Comparison of ENCODE assay signal across 21 cellular contexts in the genomic region with DNA sequence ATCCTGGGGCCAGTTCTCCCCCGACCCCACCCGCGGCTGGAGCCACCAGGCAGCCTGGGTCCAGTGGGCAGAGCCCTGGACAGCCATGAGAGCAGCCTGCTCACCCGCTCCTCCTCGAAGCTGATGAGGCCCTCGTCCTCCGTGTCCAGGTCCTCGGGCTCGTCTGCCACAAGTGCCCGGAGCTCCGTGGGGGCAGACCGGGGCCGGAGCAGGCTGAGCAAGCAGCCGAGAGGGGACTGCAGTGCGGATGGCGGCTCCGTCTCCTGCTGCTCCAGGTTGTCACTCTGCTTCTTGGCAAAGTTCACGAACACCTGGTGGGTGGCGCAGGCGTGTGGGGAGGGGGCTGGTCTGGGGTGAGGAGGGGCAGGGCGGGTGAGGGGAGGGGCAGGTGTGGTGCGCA. TPM values are rescaled to one million over a fixed set of nuclear protein-coding genes. Genes with fewer than 3 reads are reported as not detected.
DNase-seq lines count a peak whose midpoint lies in the region; ATAC-seq and TF ChIP-seq lines count a peak whose summit lies in the region.
"Had no signal": no experiment of that assay in that cellular context is flagged by ENCODE, and none has a peak within 500 bp of the region (broad histone marks: within the 10 kb centered on the region; RNA-seq: fewer than 3 reads in every experiment).

No MANE protein-coding gene starts in this region.

- H3K36me3 Mint-ChIP-seq in natural killer cell treated with Interleukin-12 subunit alpha and Interleukin-12 subunit beta and Interleukin-15 and Interleukin-18, amount 100 ng/mL, for 72 hours = no peaks in the 10 kb centered on the region
- H3K36me3 Mint-ChIP-seq in natural killer cell = no peaks in the 10 kb centered on the region
- H3K36me3 Mint-ChIP-seq: CD4-positive, CD25-positive, alpha-beta regulatory T cell; IgD-negative memory B cell had no signal

- H3K4me1 Mint-ChIP-seq in natural killer cell treated with Interleukin-12 subunit alpha and Interleukin-12 subunit beta and Interleukin-15 and Interleukin-18, amount 100 ng/mL, for 72 hours (ENCODE audit: low read depth in 2 of 2) = peaks cover 16 to 18% of the 10 kb centered on the region in 2 donors
- H3K4me1 Mint-ChIP-seq in natural killer cell = peaks cover 15 to 22% of the 10 kb centered on the region in 2 donors
- H3K4me1 Mint-ChIP-seq: H9, IgD-negative memory B cell had no signal

- DNase-seq in natural killer cell treated with Interleukin-12 subunit alpha and Interleukin-12 subunit beta and Interleukin-15 and Interleukin-18, amount 100 ng/mL, for 72 hours (ENCODE audit: low spot score) = peak; percentile 59
- DNase-seq in natural killer cell = no peak
- no peak for DNase-seq in caudate nucleus (lab: John Stamatoyannopoulos, UW)
- no peak for DNase-seq in substantia nigra (lab: John Stamatoyannopoulos, UW)
- no peak for DNase-seq in NCI-H82 (lab: John Stamatoyannopoulos, UW)
- DNase-seq: 8988T; CD4-positive, CD25-positive, alpha-beta regulatory T cell; CD8-positive, alpha-beta memory T cell; COR-L47; DMS 273 treated with DMSO at 0.1 percent for 48 hours; DMS53; DND-41; EL; H9 had no signal

- intact Hi-C loops in natural killer cell (cut with micrococcal nuclease) = no loop called here

- H3K27me3 Mint-ChIP-seq in natural killer cell treated with Interleukin-12 subunit alpha and Interleukin-12 subunit beta and Interleukin-15 and Interleukin-18, amount 100 ng/mL, for 72 hours = no peaks in the 10 kb centered on the region
- H3K27me3 Mint-ChIP-seq in natural killer cell (ENCODE audit: low read depth in 2 of 2) = no peaks in the 10 kb centered on the region
- H3K27me3 Mint-ChIP-seq: CD4-positive, CD25-positive, alpha-beta regulatory T cell; CD8-positive, alpha-beta memory T cell had no signal

- H3K4me3 Mint-ChIP-seq in natural killer cell treated with Interleukin-12 subunit alpha and Interleukin-12 subunit beta and Interleukin-15 and Interleukin-18, amount 100 ng/mL, for 72 hours = no peak overlapping the region
- H3K4me3 Mint-ChIP-seq in natural killer cell = no peak overlapping the region
- H3K4me3 Mint-ChIP-seq: CD4-positive, CD25-positive, alpha-beta regulatory T cell; CD8-positive, alpha-beta memory T cell; H9; IgD-negative memory B cell had no signal

- no peak for TF ChIP-seq CTCF in natural killer cell (IDR thresholded peaks at IDR 0.05)

- H3K27ac ChIP-seq in caudate nucleus (ENCODE audit: low read depth, low read length) (peak overlapping the region; percentile 52), substantia nigra (ENCODE audit: low read depth, low read length, poor library complexity, severe bottlenecking) (peak overlapping the region; percentile 55)

- H3K9me3 Mint-ChIP-seq in natural killer cell treated with Interleukin-12 subunit alpha and Interleukin-12 subunit beta and Interleukin-15 and Interleukin-18, amount 100 ng/mL, for 72 hours = no peaks in the 10 kb centered on the region
- H3K9me3 Mint-ChIP-seq in natural killer cell = no peaks in the 10 kb centered on the region
- H3K9me3 Mint-ChIP-seq: CD4-positive, CD25-positive, alpha-beta regulatory T cell; CD8-positive, alpha-beta memory T cell had no signal

- ATAC-seq in natural killer cell treated with Interleukin-12 subunit alpha and Interleukin-12 subunit beta and Interleukin-15 and Interleukin-18, amount 100 ng/mL, for 72 hours = no peak
- ATAC-seq in natural killer cell = no peak
- no peak for ATAC-seq in HG02970 (IDR thresholded peaks at IDR 0.05; ENCODE audit: low FRiP score, unreplicated experiment)
- ATAC-seq in HG03139 (IDR thresholded peaks at IDR 0.05; ENCODE audit: unreplicated experiment) = no peak

- no peak overlapping the region for H3K27ac Mint-ChIP-seq in natural killer cell treated with Interleukin-12 subunit alpha and Interleukin-12 subunit beta and Interleukin-15 and Interleukin-18, amount 100 ng/mL, for 72 hours
- no peak overlapping the region for H3K27ac Mint-ChIP-seq in natural killer cell
- H3K27ac Mint-ChIP-seq: CD4-positive, CD25-positive, alpha-beta regulatory T cell; CD8-positive, alpha-beta memory T cell; H9; IgD-negative memory B cell had no signal

RNA-seq across cellular contexts. Expression of gene CLIC3, which starts 11.9 kb away (rescaled TPM):
- 10 to 100 TPM in 1 of 2 donors, 1 to 10 TPM in 1; 4.3 to 38.2 TPM for total RNA-seq in natural killer cell treated with Interleukin-12 subunit alpha and Interleukin-12 subunit beta and Interleukin-15 and Interleukin-18, amount 100 ng/mL, for 72 hours
- total RNA-seq in natural killer cell = 100 to 1,000 TPM; 144 to 286 (median 161) TPM
- total RNA-seq: A673, H1 had no signal

RNA-seq across cellular contexts. Expression of gene PAXX, which starts 16.1 kb away (rescaled TPM):
- total RNA-seq in natural killer cell treated with Interleukin-12 subunit alpha and Interleukin-12 subunit beta and Interleukin-15 and Interleukin-18, amount 100 ng/mL, for 72 hours = 100 to 1,000 TPM in 1 of 2 donors, 10 to 100 TPM in 1; 64.0 to 118 TPM
- 100 to 1,000 TPM; 161 to 188 (median 161) TPM for total RNA-seq in natural killer cell

RNA-seq across cellular contexts. Expression of gene ABCA2, which starts 19.7 kb away (rescaled TPM):
- 100 to 1,000 TPM in 1 of 2 donors, 10 to 100 TPM in 1; 77.6 to 109 TPM for total RNA-seq in natural killer cell treated with Interleukin-12 subunit alpha and Interleukin-12 subunit beta and Interleukin-15 and Interleukin-18, amount 100 ng/mL, for 72 hours
- total RNA-seq in natural killer cell = 100 to 1,000 TPM; 356 to 416 (median 357) TPM

RNA-seq across cellular contexts. Expression of gene FUT7, which starts 23.6 kb away (rescaled TPM):
- 10 to 100 TPM; 10.0 to 17.8 TPM for total RNA-seq in natural killer cell treated with Interleukin-12 subunit alpha and Interleukin-12 subunit beta and Interleukin-15 and Interleukin-18, amount 100 ng/mL, for 72 hours
- total RNA-seq in natural killer cell = 1 to 10 TPM in 2 of 3 donors, under 1 TPM in 1; 0.99 to 5.1 (median 3.9) TPM
- total RNA-seq: A673, G401, H1, H9, HepG2 had no signal

RNA-seq across cellular contexts. Expression of gene LCNL1, which starts 25.5 kb away (rescaled TPM):
- total RNA-seq in natural killer cell treated with Interleukin-12 subunit alpha and Interleukin-12 subunit beta and Interleukin-15 and Interleukin-18, amount 100 ng/mL, for 72 hours = under 1 TPM in 1 of 2 donors, not detected in 1; 0.21 TPM
- 1 to 10 TPM; 4.9 to 8.4 (median 8.2) TPM for total RNA-seq in natural killer cell
- total RNA-seq: A673; CD4-positive, CD25-positive, alpha-beta regulatory T cell; G401; H1; HepG2 had no signal
